Comparison of ENCODE assay signal across 21 cellular contexts in genomic region chr4:182616476-182616875, GRCh38.
"Had no signal": no experiment of that assay in that cellular context is flagged by ENCODE, and none has a peak within 500 bp of the region (broad histone marks: within the 10 kb centered on the region; RNA-seq: fewer than 3 reads in every experiment).

No MANE protein-coding gene starts in this region.

- H3K4me3 Mint-ChIP-seq: dendritic cell treated with granulocyte-macrophage colony-stimulating factor and Interleukin-4, amounts not matched to agents 40 ng/mL and 50 ng/mL, for 4 days; effector memory CD8-positive, alpha-beta T cell; endodermal cell had no signal

- H3K27ac Mint-ChIP-seq: dendritic cell treated with granulocyte-macrophage colony-stimulating factor and Interleukin-4, amounts not matched to agents 40 ng/mL and 50 ng/mL, for 4 days; effector memory CD8-positive, alpha-beta T cell had no signal

- H3K27me3 Mint-ChIP-seq: dendritic cell treated with granulocyte-macrophage colony-stimulating factor and Interleukin-4, amounts not matched to agents 40 ng/mL and 50 ng/mL, for 4 days had no signal

- DNase-seq: colonic mucosa; cortex of kidney; dermis blood vessel endothelial cell; dorsolateral prefrontal cortex; effector CD4-positive, alpha-beta T cell; effector CD8-positive, alpha-beta T cell; effector memory CD4-positive, alpha-beta T cell; effector memory CD8-positive, alpha-beta T cell; endodermal cell; erythroblast; esophagus squamous epithelium; foreskin fibroblast; foreskin keratinocyte; foreskin melanocyte; gastrocnemius medialis; glutamatergic neuron; heart left ventricle; heart right ventricle had no signal

- H3K9me3 Mint-ChIP-seq: dendritic cell treated with granulocyte-macrophage colony-stimulating factor and Interleukin-4, amounts not matched to agents 40 ng/mL and 50 ng/mL, for 4 days; effector memory CD8-positive, alpha-beta T cell; endodermal cell had no signal

- ATAC-seq: effector memory CD8-positive, alpha-beta T cell; esophagus mucosa; foreskin keratinocyte; gastrocnemius medialis; gastroesophageal sphincter; heart left ventricle; heart right ventricle had no signal
